ENCODE assay signal across 1 cellular context in genomic region chr6:26055670-26056582, GRCh38.
TF ChIP-seq lines count a peak whose summit lies in the region.

No MANE protein-coding gene starts in this region.

TF ChIP-seq in HepG2, 621 proteins besides CTCF, POLR2A, EP300 and RAD21 (continued from another document and continues in another):
- TF ChIP-seq ZGPAT (CRISPR knock-in tag; IDR thresholded peaks at IDR 0.05) (peak; percentile 92), EZH2 (conservative IDR thresholded peaks at IDR 0.05; ENCODE audit: low read depth, low read length) (no peak), NKX3-1 (CRISPR knock-in tag; IDR thresholded peaks at IDR 0.05) (peak; percentile 94), SCMH1 (CRISPR knock-in tag; IDR thresholded peaks at IDR 0.05; ENCODE audit: borderline replicate concordance) (no peak), SMARCE1 (IDR thresholded peaks at IDR 0.05; ENCODE audit: borderline replicate concordance) (no peak), ZNF572 (CRISPR knock-in tag; IDR thresholded peaks at IDR 0.05) (peak; percentile 73; the same call in 1 of the 2 replicates), ZBTB39 (CRISPR knock-in tag; IDR thresholded peaks at IDR 0.05) (peak; percentile 66; the same call in 1 of the 2 replicates), SIX4 (CRISPR knock-in tag; IDR thresholded peaks at IDR 0.05) (no peak), ZNF713 (CRISPR knock-in tag; IDR thresholded peaks at IDR 0.05) (no peak), ZNF710 (CRISPR knock-in tag; IDR thresholded peaks at IDR 0.05; ENCODE audit: borderline replicate concordance) (no peak), RCOR2 (CRISPR knock-in tag; IDR thresholded peaks at IDR 0.05) (no peak), NPAS2 (CRISPR knock-in tag; IDR thresholded peaks at IDR 0.05; ENCODE audit: borderline replicate concordance) (0 out of 2 replicates have a peak, but pooled peaks have one; percentile 40), ZBTB10 (CRISPR knock-in tag; IDR thresholded peaks at IDR 0.05; ENCODE audit: borderline replicate concordance) (peak; percentile 87; the same call in 1 of the 2 replicates), ZNF775 (CRISPR knock-in tag; IDR thresholded peaks at IDR 0.05; ENCODE audit: borderline replicate concordance) (no peak; the same call in 1 of the 2 replicates), NBN (conservative IDR thresholded peaks at IDR 0.05) (no peak), ZNF644 (CRISPR knock-in tag; IDR thresholded peaks at IDR 0.05; ENCODE audit: low read depth) (no peak), ZNF136 (CRISPR knock-in tag; IDR thresholded peaks at IDR 0.05; ENCODE audit: low read depth) (peak; percentile 24; the same call in 1 of the 2 replicates), THAP8 (CRISPR knock-in tag; IDR thresholded peaks at IDR 0.05; ENCODE audit: borderline replicate concordance) (no peak; the same call in 1 of the 2 replicates), RBM22 (optimal IDR thresholded peaks at IDR 0.05; ENCODE audit: low read length) (peak; percentile 99), BCL6 (CRISPR knock-in tag; IDR thresholded peaks at IDR 0.05) (peak; percentile 71), ZSCAN20 (CRISPR knock-in tag; IDR thresholded peaks at IDR 0.05; ENCODE audit: borderline replicate concordance) (peak; percentile 92; the same call in 1 of the 2 replicates), GATA4 (IDR thresholded peaks at IDR 0.05; ENCODE audit: borderline replicate concordance, low read depth) (peak; percentile 93), FOXP4 (CRISPR knock-in tag; IDR thresholded peaks at IDR 0.05) (no peak), ZNF776 (CRISPR knock-in tag; IDR thresholded peaks at IDR 0.05) (no peak), ZBTB44 (CRISPR knock-in tag; IDR thresholded peaks at IDR 0.05) (peak; percentile 40; the same call in 1 of the 2 replicates), ZXDC (CRISPR knock-in tag; IDR thresholded peaks at IDR 0.05) (peak; percentile 94), ZNF446 (CRISPR knock-in tag; IDR thresholded peaks at IDR 0.05) (peak; percentile 68; the same call in 1 of the 2 replicates), ZNF264 (CRISPR knock-in tag; IDR thresholded peaks at IDR 0.05) (peak; percentile 73; the same call in 1 of the 2 replicates), NONO (IDR thresholded peaks at IDR 0.05) (no peak), NONO (CRISPR knock-in tag; conservative IDR thresholded peaks at IDR 0.05) (peak; percentile 94), PHF8 (CRISPR knock-in tag; IDR thresholded peaks at IDR 0.05) (peak; percentile 80), HMGXB3 (CRISPR knock-in tag; IDR thresholded peaks at IDR 0.05; ENCODE audit: borderline replicate concordance) (no peak; the same call in 1 of the 2 replicates), ZNF615 (CRISPR knock-in tag; IDR thresholded peaks at IDR 0.05; ENCODE audit: borderline replicate concordance) (no peak; the same call in 1 of the 2 replicates), PBX2 (CRISPR knock-in tag; IDR thresholded peaks at IDR 0.05) (no peak), HNRNPUL1 (IDR thresholded peaks at IDR 0.05; ENCODE audit: low read depth, low read length) (no peak), SRSF4 (IDR thresholded peaks at IDR 0.05; ENCODE audit: low read depth, low read length, poor library complexity, severe bottlenecking) (peak; percentile 95), ZNF652 (CRISPR knock-in tag; IDR thresholded peaks at IDR 0.05; ENCODE audit: borderline replicate concordance, low read depth) (peak; percentile 38)
